Comparison of ENCODE assay signal across 8 cellular contexts in genomic region chr1:108816049-108816882, GRCh38. TPM values are rescaled to one million over a fixed set of nuclear protein-coding genes. Genes with fewer than 3 reads are reported as not detected.
A peak's percentile ranks its signal among the peaks of the same experiment; 100 is the strongest.
DNase-seq lines count a peak whose midpoint lies in the region; ATAC-seq, FAIRE-seq and TF ChIP-seq lines count a peak whose summit lies in the region.

No MANE protein-coding gene starts in this region.

- no peaks in the 10 kb centered on the region for H4K20me1 ChIP-seq in H9 (ENCODE audit: control insufficient read depth, insufficient read depth, insufficient read length)
- H4K20me1 ChIP-seq in endothelial cell of umbilical vein (replicated peaks; ENCODE audit: control insufficient read depth, extremely low read depth, insufficient read depth, low read length) = no peaks in the 10 kb centered on the region

- H3K9ac ChIP-seq in H9 (ENCODE audit: extremely low read depth, insufficient read length, low read length) (no peak overlapping the region), endothelial cell of umbilical vein (replicated peaks; ENCODE audit: extremely low read depth, insufficient read depth, low read length) (peak overlapping the region; percentile 87), mesenchymal stem cell (ENCODE audit: low read length) (peak overlapping the region; percentile 94)

- H3K23ac ChIP-seq in H9 (ENCODE audit: insufficient read length, low read depth, low read length) (no peak overlapping the region), mesenchymal stem cell (ENCODE audit: low read length in 2 of 2) (no peak overlapping the region)

- no peak for ATAC-seq in activated T-cell treated with anti-CD3 and anti-CD28 coated beads, Interleukin-2, amount 50 U/mL, for 4 hours

- peak overlapping the region; percentile 78 for H3T11ph ChIP-seq in H9 (ENCODE audit: low read length)

- CTCF ChIA-PET in endothelial cell of umbilical vein (lab: Charles Lee) = interaction anchor here (0.6 to 2.3 kb wide), 12 partner anchors 10 to 82 kb away, joined by 3 to 35 read pairs (median 4); no protein-coding TSS in a partner anchor

- no peak overlapping the region for H2BK20ac ChIP-seq in H9 (ENCODE audit: low read depth, low read length, poor library complexity, severe bottlenecking)

- no peak overlapping the region for H4K91ac ChIP-seq in H9 (ENCODE audit: insufficient read length, low read depth, low read length)
- no peak overlapping the region for H4K91ac ChIP-seq in mesenchymal stem cell (ENCODE audit: low read length)

- H4K5ac ChIP-seq in H9 (ENCODE audit: insufficient read length, low read depth, low read length) = no peak overlapping the region

- H3K36me3 Mint-ChIP-seq in H9 (ENCODE audit: insufficient read depth in 1 of 3, low read depth in 3 of 3) = 0 out of 7 replicates have a peak, but pooled peaks cover 0 to 3% (median 0%) of the 10 kb centered on the region in 3 experiments
- no peaks in the 10 kb centered on the region for H3K36me3 Mint-ChIP-seq in activated T-cell treated with anti-CD3 and anti-CD28 coated beads, Interleukin-2, amount 50 U/mL, for 4 hours (ENCODE audit: insufficient read depth)

- dilution Hi-C loops in endothelial cell of umbilical vein (cut with MboI; ENCODE audit: extremely low pct_ligation_motif_present, low sequenced_read_pairs) = no loop called here

- TF ChIP-seq CTCF in H9 (conservative IDR thresholded peaks at IDR 0.05) (no peak), endothelial cell of umbilical vein (IDR thresholded peaks at IDR 0.05; ENCODE audit: extremely low read depth in 1 of 2, insufficient read depth in 1 of 2, low read depth in 1 of 2, low read length in 2 of 2) (no peak), transverse colon (IDR thresholded peaks at IDR 0.05) (no peak)

- peak overlapping the region; percentile 59 for H3K27ac ChIP-seq in H9 (ENCODE audit: insufficient read length, low read depth, low read length)
- H3K27ac ChIP-seq in endothelial cell of umbilical vein (ENCODE audit: insufficient read depth, low read depth, low read length) = peak overlapping the region; percentile 91
- H3K27ac ChIP-seq in mesenchymal stem cell (ENCODE audit: low read length, poor library complexity, severe bottlenecking) = peak overlapping the region; percentile 88
- H3K27ac ChIP-seq in transverse colon = peak overlapping the region; percentile 81 to 83 (median 82)

- H2BK120ac ChIP-seq in H9 (ENCODE audit: low read depth, low read length, poor library complexity, severe bottlenecking) (peak overlapping the region; percentile 97), mesenchymal stem cell (ENCODE audit: low read depth, low read length) (peak overlapping the region; percentile 51)

- H4K8ac ChIP-seq in H9 (replicated peaks; ENCODE audit: insufficient read length, low read depth, low read length) (no peak overlapping the region), mesenchymal stem cell (ENCODE audit: low read length) (peak overlapping the region; percentile 3)

- POLR2A ChIA-PET in endothelial cell of umbilical vein (lab: Charles Lee) = interaction anchor here (1.0 to 1.5 kb wide), 4 partner anchors 10 to 146 kb away, joined by 3 to 4 read pairs (median 4); no protein-coding TSS in a partner anchor

- no peaks in the 10 kb centered on the region for H3K27me3 ChIP-seq in H9 (ENCODE audit: insufficient read depth, low read length)
- H3K27me3 ChIP-seq in endothelial cell of umbilical vein (ENCODE audit: control insufficient read depth in 2 of 2, insufficient read depth in 2 of 2, low read length in 2 of 2) = no peaks in the 10 kb centered on the region
- H3K27me3 ChIP-seq in mesenchymal stem cell (ENCODE audit: control insufficient read depth in 1 of 2, insufficient read depth in 1 of 2, low read length in 2 of 2) = no peaks in the 10 kb centered on the region
- H3K27me3 ChIP-seq in transverse colon = no peaks in the 10 kb centered on the region

- peak overlapping the region in 1 of 3 experiments; percentile 17 for H3K4me3 ChIP-seq in endothelial cell of umbilical vein (replicated peaks in 1 of 3; ENCODE audit: insufficient read depth in 1 of 3, low read depth in 1 of 3, low read length in 3 of 3)
- H3K4me3 ChIP-seq in mesenchymal stem cell (ENCODE audit: insufficient read depth in 1 of 2, low read depth in 1 of 2, low read length in 2 of 2) = peak overlapping the region in 1 of 2 experiments; percentile 76
- H3K4me3 ChIP-seq in transverse colon = peak overlapping the region in 2 of 4 donors; percentile 14 to 33

- H3K4ac ChIP-seq in H9 (ENCODE audit: low read depth, low read length) = no peak overlapping the region
- peak overlapping the region in 1 of 2 experiments; percentile 86 for H3K4ac ChIP-seq in mesenchymal stem cell (ENCODE audit: low read depth in 1 of 2, low read length in 2 of 2)

- peak; percentile 83 for FAIRE-seq in endothelial cell of umbilical vein (lab: Jason Lieb, UNC)

- DNase-seq in H9 (peak; percentile 63), OCI-M1 (lab: John Stamatoyannopoulos, UW) (peak; percentile 28), endothelial cell of umbilical vein (ENCODE audit: low read depth, low spot score) (peak; percentile 98), mesenchymal stem cell (peak; percentile 98), transverse colon (peak; percentile 56), GM19238 (ENCODE audit: insufficient read length, low spot score) (no peak)
- DNase-seq in activated effector memory CD4-positive, alpha-beta T cell treated with Interleukin-2 at 50 U/mL for 16 hours = no peak
- DNase-seq in activated T-cell treated with anti-CD3 and anti-CD28 coated beads, Interleukin-2, amount 50 U/mL, for 4 hours = no peak

- no peak overlapping the region for H3K56ac ChIP-seq in H9 (ENCODE audit: insufficient read length, low read depth, low read length)

- H3K9me3 Mint-ChIP-seq in H9 = no peaks in the 10 kb centered on the region
- H3K9me3 Mint-ChIP-seq in activated T-cell treated with anti-CD3 and anti-CD28 coated beads, Interleukin-2, amount 50 U/mL, for 4 hours = no peaks in the 10 kb centered on the region

- in situ Hi-C loops in transverse colon (cut with MboI; ENCODE audit: low pct_ligation_motif_present in 1 of 4, low pct_unique_long_range_greater_than_20kb in 1 of 4, low sequenced_read_pairs in 3 of 4) = loop anchor here in 1 of 4 donors (5.0 kb wide), 1 partner anchor 81 kb away; no protein-coding TSS in a partner anchor

- H3K79me2 ChIP-seq in H9 (ENCODE audit: insufficient read depth, low read length) (no peaks in the 10 kb centered on the region), endothelial cell of umbilical vein (ENCODE audit: control insufficient read depth, insufficient read depth, low read length) (no peaks in the 10 kb centered on the region)

- no peaks in the 10 kb centered on the region for H3K9me1 ChIP-seq in endothelial cell of umbilical vein (replicated peaks; ENCODE audit: control insufficient read depth, extremely low read depth, insufficient read depth, low read length)

- H3K4me1 ChIP-seq in H9 (ENCODE audit: insufficient read depth, low read length) (no peaks in the 10 kb centered on the region; the same call in 1 of the 2 replicates), endothelial cell of umbilical vein (ENCODE audit: control insufficient read depth, extremely low read depth, insufficient read depth, low read length) (peaks cover 12% of the 10 kb centered on the region), mesenchymal stem cell (ENCODE audit: control insufficient read depth, insufficient read depth, low read depth, low read length) (peaks cover 4% of the 10 kb centered on the region), transverse colon (peaks cover 11 to 32% (median 23%) of the 10 kb centered on the region in 4 donors)

- H2AFZ ChIP-seq in H9 (ENCODE audit: low read length) = peak overlapping the region; percentile 86
- peak overlapping the region; percentile 86 for H2AFZ ChIP-seq in endothelial cell of umbilical vein (ENCODE audit: low read depth, low read length)
- H2AFZ ChIP-seq in mesenchymal stem cell (ENCODE audit: low read depth, low read length) = no peak overlapping the region

- H3K4me1 Mint-ChIP-seq in H9 = peaks cover 31 to 36% of the 10 kb centered on the region in 2 experiments
- no peaks in the 10 kb centered on the region for H3K4me1 Mint-ChIP-seq in activated T-cell treated with anti-CD3 and anti-CD28 coated beads, Interleukin-2, amount 50 U/mL, for 4 hours (ENCODE audit: low read depth)

- H3K23me2 ChIP-seq in H9 (ENCODE audit: insufficient read length, low read depth, low read length, poor library complexity, severe bottlenecking) = no peaks in the 10 kb centered on the region

- H2AK5ac ChIP-seq in H9 (ENCODE audit: insufficient read length, low read length) (no peak overlapping the region), mesenchymal stem cell (ENCODE audit: low read length, severe bottlenecking) (no peak overlapping the region)

- H3K79me1 ChIP-seq in H9 (ENCODE audit: insufficient read depth, low read depth, low read length, poor library complexity, severe bottlenecking) = no peaks in the 10 kb centered on the region
- H3K79me1 ChIP-seq in mesenchymal stem cell (replicated peaks; ENCODE audit: low read length, poor library complexity, severe bottlenecking) = no peaks in the 10 kb centered on the region

- H3K27ac Mint-ChIP-seq in H9 = peak overlapping the region; percentile 77 to 93 (median 82)

- H3K9me3 ChIP-seq in H9 (ENCODE audit: control insufficient read depth, low read depth, low read length) = no peaks in the 10 kb centered on the region
- no peaks in the 10 kb centered on the region for H3K9me3 ChIP-seq in endothelial cell of umbilical vein (replicated peaks; ENCODE audit: control insufficient read depth, insufficient read depth, low read length)
- no peaks in the 10 kb centered on the region for H3K9me3 ChIP-seq in mesenchymal stem cell (ENCODE audit: control insufficient read depth, low read length)
- no peaks in the 10 kb centered on the region for H3K9me3 ChIP-seq in transverse colon

- TF ChIP-seq EP300 in transverse colon (IDR thresholded peaks at IDR 0.05; ENCODE audit: low read depth) = no peak

- TSS peak; percentile 92 for BruUV-seq in endothelial cell of umbilical vein (replicated peaks; lab: Mats Ljungman, UMichigan)

- H2BK15ac ChIP-seq in H9 (ENCODE audit: low read depth, low read length) = no peak overlapping the region
- H2BK15ac ChIP-seq in mesenchymal stem cell (ENCODE audit: low read depth, poor library complexity, severe bottlenecking) = peak overlapping the region; percentile 57

- intact Hi-C loops in endothelial cell of umbilical vein (cut with micrococcal nuclease) (loop anchor here (1.0 to 5.0 kb wide), 4 partner anchors 14 to 146 kb away; partner anchors contain the start of genes CLCC1, PRPF38B and STXBP3), transverse colon (cut with DNase I; ENCODE audit: low total_unique reads) (no loop called here)

- peak; percentile 42 for TF ChIP-seq POLR2A in endothelial cell of umbilical vein (IDR thresholded peaks at IDR 0.05; ENCODE audit: low read depth, low read length)
- no peak for TF ChIP-seq POLR2A in transverse colon (IDR thresholded peaks at IDR 0.05)

- H3K4me2 ChIP-seq in H9 (ENCODE audit: insufficient read depth, insufficient read length, low read length) (no peak overlapping the region), endothelial cell of umbilical vein (ENCODE audit: insufficient read depth, low read length) (peak overlapping the region; percentile 74), mesenchymal stem cell (ENCODE audit: low read length, poor library complexity, severe bottlenecking) (peak overlapping the region; percentile 3)

- no peaks in the 10 kb centered on the region for H3K36me3 ChIP-seq in endothelial cell of umbilical vein (ENCODE audit: control insufficient read depth in 2 of 2, extremely low read depth in 1 of 2, insufficient read depth in 2 of 2, low read length in 2 of 2)
- peaks cover 0 to 7% of the 10 kb centered on the region in 2 experiments for H3K36me3 ChIP-seq in mesenchymal stem cell (ENCODE audit: control insufficient read depth in 1 of 2, insufficient read depth in 2 of 2, low read depth in 1 of 2, low read length in 2 of 2)
- H3K36me3 ChIP-seq in transverse colon = peaks cover 0 to 3% (median 0%) of the 10 kb centered on the region in 4 donors

- no CpG with 5 or more reads among the region's 12 CpGs for WGBS in H9 (ENCODE audit: extremely low coverage, insufficient read length, low lambda C conversion rate)
- 26% methylated on average over 10 of the region's 12 CpGs for WGBS in mesenchymal stem cell
- 28 to 40% methylated on average over 10 to 12 of the region's 12 CpGs for WGBS in transverse colon (ENCODE audit: low coverage in 1 of 2), 2 donors

- H3K18ac ChIP-seq in H9 (ENCODE audit: insufficient read length, low read depth, low read length) (peak overlapping the region; percentile 77), mesenchymal stem cell (ENCODE audit: low read depth in 1 of 2, low read length in 2 of 2) (peak overlapping the region in 1 of 2 experiments; percentile 61)

- no peak overlapping the region for H2BK5ac ChIP-seq in H9 (ENCODE audit: insufficient read length, low read length)
- H2BK5ac ChIP-seq in mesenchymal stem cell (ENCODE audit: low read depth, low read length, poor library complexity, severe bottlenecking) = peak overlapping the region; percentile 54

- H2BK12ac ChIP-seq in H9 (ENCODE audit: insufficient read length, low read depth, low read length) (no peak overlapping the region), mesenchymal stem cell (ENCODE audit: low read length in 2 of 2) (peak overlapping the region in 1 of 2 experiments; percentile 44)

- H3K27me3 Mint-ChIP-seq in H9 (ENCODE audit: low read depth) = no peaks in the 10 kb centered on the region
- H3K27me3 Mint-ChIP-seq in activated T-cell treated with anti-CD3 and anti-CD28 coated beads, Interleukin-2, amount 50 U/mL, for 4 hours (ENCODE audit: low read depth) = no peaks in the 10 kb centered on the region

- peak overlapping the region; percentile 3 to 12; a peak in 3 of 5 replicates for H3K4me3 Mint-ChIP-seq in H9
- no peak overlapping the region for H3K4me3 Mint-ChIP-seq in activated T-cell treated with anti-CD3 and anti-CD28 coated beads, Interleukin-2, amount 50 U/mL, for 4 hours

- H3K14ac ChIP-seq in H9 (ENCODE audit: insufficient read depth, low read length) (peak overlapping the region; percentile 79; the same call in 1 of the 2 replicates), mesenchymal stem cell (ENCODE audit: low read length in 2 of 2) (no peak overlapping the region)

RNA-seq across cellular contexts. Expression of gene AKNAD1, which starts 40.6 kb away (rescaled TPM):
- total RNA-seq in H9 (2021) = not detected in 2 replicates
- not detected in 2 replicates for total RNA-seq in endothelial cell of umbilical vein
- polyA plus RNA-seq in endothelial cell of umbilical vein = not detected in 2 replicates
- not detected in 2 replicates for polyA plus RNA-seq in endothelial cell of umbilical vein (2011; cell fraction: cytosol; rRNA removed)
- 0.11 TPM in 1 of 2 replicates, not detected in the other for polyA plus RNA-seq in endothelial cell of umbilical vein (2011; cell fraction: nucleus; rRNA removed)
- not detected in 2 replicates for polyA plus RNA-seq in endothelial cell of umbilical vein (2012)
- not detected in 2 replicates for polyA minus RNA-seq in endothelial cell of umbilical vein
- not detected for polyA minus RNA-seq in endothelial cell of umbilical vein (2011; cell fraction: cytosol; rRNA and poly(A)+ RNA removed)
- polyA minus RNA-seq in endothelial cell of umbilical vein (2011; cell fraction: nucleus; rRNA and poly(A)+ RNA removed) = not detected in 2 replicates
- 0.86 TPM for polyA plus RNA-seq in mesenchymal stem cell (2013, experiment 1 of 2)
- polyA plus RNA-seq in mesenchymal stem cell (2013, experiment 2 of 2) = 0.81 TPM
- total RNA-seq in transverse colon = not detected
- not detected for total RNA-seq in activated T-cell treated with anti-CD3 and anti-CD28 coated beads, Interleukin-2, amount 50 U/mL, for 4 hours

Comparison
In these comparisons a context has a peak if more than half of its experiments do, and no peak if none do; other contexts are left out.
1. DNase-seq: peak in H9 (single experiment), OCI-M1 (single experiment), endothelial cell of umbilical vein (single experiment), mesenchymal stem cell (single experiment) and transverse colon (single experiment); none in activated effector memory CD4-positive, alpha-beta T cell treated with Interleukin-2 at 50 U/mL for 16 hours (single experiment), GM19238 (single experiment) and activated T-cell treated with anti-CD3 and anti-CD28 coated beads, Interleukin-2, amount 50 U/mL, for 4 hours (single experiment).
2. Peak in every context shown above with its lines, with median percentiles within 50 percentile points of each other: H3K27ac ChIP-seq.